ENCODE assay signal across 8 cellular contexts in genomic region chr17:63843387-63844292, GRCh38. TPM values are rescaled to one million over a fixed set of nuclear protein-coding genes. Genes with fewer than 3 reads are reported as not detected.
DNase-seq lines count a peak whose midpoint lies in the region; ATAC-seq and TF ChIP-seq lines count a peak whose summit lies in the region.

No MANE protein-coding gene starts in this region.

- H3K4me1 ChIP-seq in BE2C (peaks cover 6% of the 10 kb centered on the region; the same call in 1 of the 2 replicates), ectodermal cell (ENCODE audit: control insufficient read depth, insufficient read depth, low read length) (peaks cover 21% of the 10 kb centered on the region), mesendoderm (ENCODE audit: control insufficient read depth, low read depth, low read length) (peaks cover 9% of the 10 kb centered on the region)

- H3K9ac ChIP-seq in mesendoderm (ENCODE audit: low read length) = peak overlapping the region; percentile 59

- peak overlapping the region; percentile 87 for H3K4me3 Mint-ChIP-seq in type B pancreatic cell

- WGBS in ectodermal cell, 2 experiments = 77 to 79% methylated on average over 25 to 26 of the region's 26 CpGs
- no CpG with 5 or more reads among the region's 26 CpGs for WGBS in mesendoderm (ENCODE audit: extremely low coverage, insufficient coverage, low lambda C conversion rate)

- H3K79me2 ChIP-seq in mesendoderm (ENCODE audit: control insufficient read depth, insufficient read depth, low read length) = peaks cover 25% of the 10 kb centered on the region

- H3K9me3 Mint-ChIP-seq in type B pancreatic cell = no peaks in the 10 kb centered on the region

- H4K5ac ChIP-seq in mesendoderm (ENCODE audit: low read length) = no peak overlapping the region

- no peak overlapping the region for H2BK120ac ChIP-seq in mesendoderm (ENCODE audit: low read depth, low read length)

- H3K56ac ChIP-seq in mesendoderm (ENCODE audit: low read length) = peak overlapping the region; percentile 40

- H3K36me3 ChIP-seq in BE2C = no peaks in the 10 kb centered on the region
- no peaks in the 10 kb centered on the region for H3K36me3 ChIP-seq in ectodermal cell (ENCODE audit: control insufficient read depth, insufficient read depth, low read length)
- H3K36me3 ChIP-seq in mesendoderm (ENCODE audit: control insufficient read depth, insufficient read depth, low read length) = no peaks in the 10 kb centered on the region

- no peak overlapping the region for H3K18ac ChIP-seq in mesendoderm (ENCODE audit: low read length)

- ATAC-seq in HG02840 (IDR thresholded peaks at IDR 0.05; ENCODE audit: low FRiP score, unreplicated experiment) (no peak), HG03520 (IDR thresholded peaks at IDR 0.05; ENCODE audit: unreplicated experiment) (no peak)

- H3K4me2 ChIP-seq in mesendoderm (ENCODE audit: low read length) = peak overlapping the region; percentile 45

- H3K23ac ChIP-seq in mesendoderm (ENCODE audit: low read length) = no peak overlapping the region

- no peak overlapping the region for H2BK5ac ChIP-seq in mesendoderm (ENCODE audit: low read length)

- peaks cover 5% of the 10 kb centered on the region for H3K36me3 Mint-ChIP-seq in type B pancreatic cell

- H2AK5ac ChIP-seq in mesendoderm (ENCODE audit: low read length) = no peak overlapping the region

- H3K27me3 Mint-ChIP-seq in type B pancreatic cell = peaks cover 11% of the 10 kb centered on the region

- H3K27ac Mint-ChIP-seq in type B pancreatic cell = peak overlapping the region; percentile 86

- H3K27me3 ChIP-seq in BE2C (no peaks in the 10 kb centered on the region), ectodermal cell (ENCODE audit: control insufficient read depth, insufficient read depth, low read length, poor library complexity, severe bottlenecking) (peaks cover 37% of the 10 kb centered on the region), mesendoderm (ENCODE audit: insufficient read depth, low read length, poor library complexity) (no peaks in the 10 kb centered on the region)

- DNase-seq in BE2C (no peak), GM19240 (ENCODE audit: insufficient read length, low spot score) (peak; percentile 53), SIG-M5 treated with dmso at 0.1 percent for 504 hours (lab: John Stamatoyannopoulos, UW; ENCODE audit: unreplicated experiment) (peak; percentile 68), mesendoderm (no peak), type B pancreatic cell (ENCODE audit: extremely low spot score, unreplicated experiment) (no peak)

- H3K27ac ChIP-seq in ectodermal cell (ENCODE audit: insufficient read depth, low read depth, low read length, poor library complexity, severe bottlenecking) (peak overlapping the region; percentile 45), mesendoderm (ENCODE audit: low read depth, low read length) (peak overlapping the region; percentile 16)

- no peak overlapping the region for H2BK15ac ChIP-seq in mesendoderm (replicated peaks; ENCODE audit: low read depth)

- H3K4ac ChIP-seq in mesendoderm (ENCODE audit: low read depth, low read length) = no peak overlapping the region

- H4K8ac ChIP-seq in mesendoderm (ENCODE audit: low read depth, low read length) = peak overlapping the region; percentile 88

- H3K4me3 ChIP-seq in BE2C (ENCODE audit: low read depth, low read length) = peak overlapping the region; percentile 97
- H3K4me3 ChIP-seq in ectodermal cell (ENCODE audit: insufficient read depth, low read depth, low read length) = peak overlapping the region; percentile 46
- no peak overlapping the region for H3K4me3 ChIP-seq in mesendoderm (ENCODE audit: low read length)

- TF ChIP-seq CTCF in BE2C (IDR thresholded peaks at IDR 0.05; ENCODE audit: low read depth, low read length) = no peak
- no peak for TF ChIP-seq CTCF in type B pancreatic cell (conservative IDR thresholded peaks at IDR 0.05)

- no peaks in the 10 kb centered on the region for H3K9me3 ChIP-seq in BE2C
- no peaks in the 10 kb centered on the region for H3K9me3 ChIP-seq in ectodermal cell (ENCODE audit: control insufficient read depth, low read length)

- peaks cover 29% of the 10 kb centered on the region for H3K4me1 Mint-ChIP-seq in type B pancreatic cell (ENCODE audit: unreplicated experiment)

- H3K79me1 ChIP-seq in mesendoderm (ENCODE audit: low read length) = peaks cover 15% of the 10 kb centered on the region

RNA-seq across cellular contexts. Expression of gene SMARCD2, which starts 1.2 kb away (rescaled TPM):
- 96.0 TPM for polyA plus RNA-seq in BE2C (2012; ENCODE audit: insufficient read depth, insufficient read length, low read depth)
- 68.9 TPM for polyA plus RNA-seq in ectodermal cell (2013, experiment 1 of 4)
- 69.5 TPM for polyA plus RNA-seq in ectodermal cell (2013, experiment 2 of 4)
- 52.2 TPM for polyA plus RNA-seq in ectodermal cell (2013, experiment 3 of 4)
- 61.8 TPM for polyA plus RNA-seq in ectodermal cell (2013, experiment 4 of 4)
- 39.6 TPM for polyA plus RNA-seq in mesendoderm (2013, experiment 1 of 2)
- 40.6 TPM for polyA plus RNA-seq in mesendoderm (2013, experiment 2 of 2)
- total RNA-seq in type B pancreatic cell (ENCODE audit: low replicate concordance) = 64.8 and 67.3 TPM in 2 replicates

RNA-seq across cellular contexts. Expression of gene FTSJ3, which starts 16.2 kb away (rescaled TPM):
- 85.5 TPM for polyA plus RNA-seq in BE2C (2012; ENCODE audit: insufficient read depth, insufficient read length, low read depth)
- 54.8 TPM for polyA plus RNA-seq in ectodermal cell (2013, experiment 1 of 4)
- 59.2 TPM for polyA plus RNA-seq in ectodermal cell (2013, experiment 2 of 4)
- 34.0 TPM for polyA plus RNA-seq in ectodermal cell (2013, experiment 3 of 4)
- 38.2 TPM for polyA plus RNA-seq in ectodermal cell (2013, experiment 4 of 4)
- 52.0 TPM for polyA plus RNA-seq in mesendoderm (2013, experiment 1 of 2)
- polyA plus RNA-seq in mesendoderm (2013, experiment 2 of 2) = 50.6 TPM
- 39.4 and 45.2 TPM in 2 replicates for total RNA-seq in type B pancreatic cell (ENCODE audit: low replicate concordance)

RNA-seq across cellular contexts. Expression of gene PSMC5, which starts 16.4 kb away (rescaled TPM):
- polyA plus RNA-seq in BE2C (2012; ENCODE audit: insufficient read depth, insufficient read length, low read depth) = 478 TPM
- polyA plus RNA-seq in ectodermal cell (2013, experiment 1 of 4) = 184 TPM
- polyA plus RNA-seq in ectodermal cell (2013, experiment 2 of 4) = 175 TPM
- polyA plus RNA-seq in ectodermal cell (2013, experiment 3 of 4) = 135 TPM
- 143 TPM for polyA plus RNA-seq in ectodermal cell (2013, experiment 4 of 4)
- polyA plus RNA-seq in mesendoderm (2013, experiment 1 of 2) = 119 TPM
- 121 TPM for polyA plus RNA-seq in mesendoderm (2013, experiment 2 of 2)
- total RNA-seq in type B pancreatic cell (ENCODE audit: low replicate concordance) = 112 and 113 TPM in 2 replicates

RNA-seq across cellular contexts. Expression of gene CSH2, which starts 29.8 kb away (rescaled TPM):
- polyA plus RNA-seq in BE2C (2012; ENCODE audit: insufficient read depth, insufficient read length, low read depth) = not detected
- not detected for polyA plus RNA-seq in ectodermal cell (2013, experiment 1 of 4)
- not detected for polyA plus RNA-seq in ectodermal cell (2013, experiment 2 of 4)
- not detected for polyA plus RNA-seq in ectodermal cell (2013, experiment 3 of 4)
- polyA plus RNA-seq in ectodermal cell (2013, experiment 4 of 4) = not detected
- 1.3 TPM for polyA plus RNA-seq in mesendoderm (2013, experiment 1 of 2)
- polyA plus RNA-seq in mesendoderm (2013, experiment 2 of 2) = 1.7 TPM
- total RNA-seq in type B pancreatic cell (ENCODE audit: low replicate concordance) = not detected in 2 replicates

RNA-seq across cellular contexts. Expression of gene GH2, which starts 38.1 kb away (rescaled TPM):
- not detected for polyA plus RNA-seq in BE2C (2012; ENCODE audit: insufficient read depth, insufficient read length, low read depth)
- not detected for polyA plus RNA-seq in ectodermal cell (2013, experiment 1 of 4)
- polyA plus RNA-seq in ectodermal cell (2013, experiment 2 of 4) = not detected
- not detected for polyA plus RNA-seq in ectodermal cell (2013, experiment 3 of 4)
- polyA plus RNA-seq in ectodermal cell (2013, experiment 4 of 4) = 0.20 TPM
- polyA plus RNA-seq in mesendoderm (2013, experiment 1 of 2) = 1.4 TPM
- polyA plus RNA-seq in mesendoderm (2013, experiment 2 of 2) = 1.6 TPM
- total RNA-seq in type B pancreatic cell (ENCODE audit: low replicate concordance) = not detected in 2 replicates

Comparison
In these comparisons a context has a peak if more than half of its experiments do, and no peak if none do; other contexts are left out.
1. DNase-seq: peak in GM19240 (single experiment) and SIG-M5 treated with dmso at 0.1 percent for 504 hours (single experiment); none in BE2C (single experiment), mesendoderm (single experiment) and type B pancreatic cell (single experiment).